1 cellular context compared by ENCODE assay signal in the genomic region with DNA sequence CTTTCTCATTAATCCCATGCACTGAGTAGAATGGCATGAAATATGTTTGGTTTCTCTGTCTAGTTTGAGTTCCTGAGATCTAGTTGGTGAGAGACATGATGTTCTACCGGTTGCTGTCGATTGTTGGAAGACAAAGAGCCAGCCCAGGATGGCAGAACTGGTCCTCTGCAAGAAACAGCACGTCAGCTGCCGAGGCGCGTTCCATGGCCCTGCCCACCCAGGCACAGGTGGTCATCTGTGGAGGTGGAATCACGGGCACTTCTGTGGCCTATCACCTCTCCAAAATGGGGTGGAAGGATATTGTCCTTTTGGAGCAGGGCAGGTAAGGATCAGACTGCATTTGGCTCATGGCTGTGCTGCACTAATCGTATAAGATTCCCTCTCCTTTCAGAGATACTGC. TPM values are rescaled to one million over a fixed set of nuclear protein-coding genes. Genes with fewer than 3 reads are reported as not detected.
"Had no signal": no experiment of that assay in that cellular context is flagged by ENCODE, and none has a peak within 500 bp of the region (broad histone marks: within the 10 kb centered on the region; RNA-seq: fewer than 3 reads in every experiment).

No MANE protein-coding gene starts in this region.

RNA-seq across cellular contexts. Expression of a gene that starts 53.2 kb away (rescaled TPM):
- total RNA-seq: activated naive CD4-positive, alpha-beta T cell treated with anti-CD3 and anti-CD28 coated beads, Interleukin-2, amount 50 U/mL, for 72 hours had no signal
